ENCODE assay signal across 1 cellular context in the genomic region with DNA sequence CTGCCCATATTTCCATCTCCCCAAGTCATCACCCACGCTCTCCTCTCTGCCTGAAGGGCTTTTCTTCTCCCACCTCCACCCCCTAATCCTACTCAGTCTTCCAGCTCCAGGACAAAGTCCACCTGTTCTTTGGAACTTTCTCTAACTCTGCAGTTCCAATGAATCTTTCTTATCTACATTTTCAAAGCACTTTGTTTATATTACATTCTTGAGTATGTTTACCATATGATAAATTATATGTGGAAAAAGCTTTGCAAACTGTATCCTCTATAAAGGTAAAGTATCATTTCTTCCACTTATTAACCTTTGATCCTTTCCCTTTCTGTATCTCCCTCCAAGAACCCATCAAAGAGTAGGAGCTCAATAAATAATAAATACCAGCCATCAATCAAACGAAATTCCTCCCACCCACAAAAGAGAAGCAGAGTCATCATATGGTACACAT.
TF ChIP-seq lines count a peak whose summit lies in the region.

No MANE protein-coding gene starts in this region.

TF ChIP-seq in HEK293, 187 proteins besides CTCF, POLR2A, EP300 and RAD21 (continued from another document and continues in another):
- TF ChIP-seq, protein P1, sequence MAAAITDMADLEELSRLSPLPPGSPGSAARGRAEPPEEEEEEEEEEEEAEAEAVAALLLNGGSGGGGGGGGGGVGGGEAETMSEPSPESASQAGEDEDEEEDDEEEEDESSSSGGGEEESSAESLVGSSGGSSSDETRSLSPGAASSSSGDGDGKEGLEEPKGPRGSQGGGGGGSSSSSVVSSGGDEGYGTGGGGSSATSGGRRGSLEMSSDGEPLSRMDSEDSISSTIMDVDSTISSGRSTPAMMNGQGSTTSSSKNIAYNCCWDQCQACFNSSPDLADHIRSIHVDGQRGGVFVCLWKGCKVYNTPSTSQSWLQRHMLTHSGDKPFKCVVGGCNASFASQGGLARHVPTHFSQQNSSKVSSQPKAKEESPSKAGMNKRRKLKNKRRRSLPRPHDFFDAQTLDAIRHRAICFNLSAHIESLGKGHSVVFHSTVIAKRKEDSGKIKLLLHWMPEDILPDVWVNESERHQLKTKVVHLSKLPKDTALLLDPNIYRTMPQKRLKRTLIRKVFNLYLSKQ (tag by site-specific recombination; IDR thresholded peaks at IDR 0.05; ENCODE audit: borderline replicate concordance) = no peak
- TF ChIP-seq ZFHX2 (tag by site-specific recombination; conservative IDR thresholded peaks at IDR 0.05) (peak; percentile 99), KLF16 (tag by site-specific recombination; IDR thresholded peaks at IDR 0.05) (peak; percentile 56; the same call in 1 of the 2 replicates), ZNF423 (tag by site-specific recombination; IDR thresholded peaks at IDR 0.05) (peak; percentile 38; the same call in 1 of the 2 replicates), ZFP41 (tag by site-specific recombination; IDR thresholded peaks at IDR 0.05; ENCODE audit: borderline replicate concordance) (no peak), ZNF140 (tag by site-specific recombination; IDR thresholded peaks at IDR 0.05) (no peak), ZNF626 (tag by site-specific recombination; IDR thresholded peaks at IDR 0.05) (no peak), ZNF658 (tag by site-specific recombination; IDR thresholded peaks at IDR 0.05) (no peak), ZNF146 (tag by site-specific recombination; IDR thresholded peaks at IDR 0.05) (0 out of 2 replicates have a peak, but pooled peaks have one; percentile 2), ZNF169 (tag by site-specific recombination; IDR thresholded peaks at IDR 0.05) (no peak), ZNF138 (tag by site-specific recombination; IDR thresholded peaks at IDR 0.05; ENCODE audit: borderline replicate concordance) (no peak), SCRT1 (tag by site-specific recombination; IDR thresholded peaks at IDR 0.05; ENCODE audit: borderline replicate concordance) (peak; percentile 89), ZNF530 (tag by site-specific recombination; IDR thresholded peaks at IDR 0.05; ENCODE audit: low read depth) (no peak), FEZF1 (tag by site-specific recombination; IDR thresholded peaks at IDR 0.05) (peak; percentile 89), ZNF155 (tag by site-specific recombination; IDR thresholded peaks at IDR 0.05) (no peak), ZNF132 (tag by site-specific recombination; IDR thresholded peaks at IDR 0.05; ENCODE audit: borderline replicate concordance) (no peak), ZNF660 (tag by site-specific recombination; IDR thresholded peaks at IDR 0.05) (no peak), YY1 (tag by site-specific recombination; IDR thresholded peaks at IDR 0.05) (no peak), ZNF654 (tag by site-specific recombination; IDR thresholded peaks at IDR 0.05; ENCODE audit: low read depth) (no peak), ZNF544 (tag by site-specific recombination; IDR thresholded peaks at IDR 0.05) (no peak), ZSCAN16 (tag by site-specific recombination; IDR thresholded peaks at IDR 0.05) (peak; percentile 54; the same call in 1 of the 2 replicates), BCL11B (tag by site-specific recombination; IDR thresholded peaks at IDR 0.05; ENCODE audit: low read depth) (no peak), KLF9 (tag by site-specific recombination; IDR thresholded peaks at IDR 0.05; ENCODE audit: low read depth) (no peak), ZNF621 (tag by site-specific recombination; IDR thresholded peaks at IDR 0.05) (no peak), EGR2 (tag by site-specific recombination; IDR thresholded peaks at IDR 0.05; ENCODE audit: low read depth) (peak; percentile 100), ZNF596 (tag by site-specific recombination; IDR thresholded peaks at IDR 0.05) (no peak), ZBTB7A (tag by site-specific recombination; IDR thresholded peaks at IDR 0.05; ENCODE audit: low read depth) (no peak), ZNF335 (tag by site-specific recombination; conservative IDR thresholded peaks at IDR 0.05) (no peak), ZNF514 (tag by site-specific recombination; IDR thresholded peaks at IDR 0.05) (no peak), ZBTB20 (tag by site-specific recombination; IDR thresholded peaks at IDR 0.05) (no peak), SALL2 (tag by site-specific recombination; IDR thresholded peaks at IDR 0.05; ENCODE audit: borderline replicate concordance) (no peak), ZNF623 (tag by site-specific recombination; IDR thresholded peaks at IDR 0.05) (no peak), ZNF394 (tag by site-specific recombination; IDR thresholded peaks at IDR 0.05; ENCODE audit: borderline replicate concordance) (no peak)
- TF ChIP-seq, protein P2, sequence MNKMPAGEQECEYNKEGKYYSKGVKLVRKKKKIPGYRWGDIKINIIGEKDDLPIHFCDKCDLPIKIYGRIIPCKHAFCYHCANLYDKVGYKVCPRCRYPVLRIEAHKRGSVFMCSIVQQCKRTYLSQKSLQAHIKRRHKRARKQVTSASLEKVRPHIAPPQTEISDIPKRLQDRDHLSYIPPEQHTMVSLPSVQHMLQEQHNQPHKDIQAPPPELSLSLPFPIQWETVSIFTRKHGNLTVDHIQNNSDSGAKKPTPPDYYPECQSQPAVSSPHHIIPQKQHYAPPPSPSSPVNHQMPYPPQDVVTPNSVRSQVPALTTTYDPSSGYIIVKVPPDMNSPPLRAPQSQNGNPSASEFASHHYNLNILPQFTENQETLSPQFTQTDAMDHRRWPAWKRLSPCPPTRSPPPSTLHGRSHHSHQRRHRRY (tag by site-specific recombination; IDR thresholded peaks at IDR 0.05) = no peak
- TF ChIP-seq, protein P3, sequence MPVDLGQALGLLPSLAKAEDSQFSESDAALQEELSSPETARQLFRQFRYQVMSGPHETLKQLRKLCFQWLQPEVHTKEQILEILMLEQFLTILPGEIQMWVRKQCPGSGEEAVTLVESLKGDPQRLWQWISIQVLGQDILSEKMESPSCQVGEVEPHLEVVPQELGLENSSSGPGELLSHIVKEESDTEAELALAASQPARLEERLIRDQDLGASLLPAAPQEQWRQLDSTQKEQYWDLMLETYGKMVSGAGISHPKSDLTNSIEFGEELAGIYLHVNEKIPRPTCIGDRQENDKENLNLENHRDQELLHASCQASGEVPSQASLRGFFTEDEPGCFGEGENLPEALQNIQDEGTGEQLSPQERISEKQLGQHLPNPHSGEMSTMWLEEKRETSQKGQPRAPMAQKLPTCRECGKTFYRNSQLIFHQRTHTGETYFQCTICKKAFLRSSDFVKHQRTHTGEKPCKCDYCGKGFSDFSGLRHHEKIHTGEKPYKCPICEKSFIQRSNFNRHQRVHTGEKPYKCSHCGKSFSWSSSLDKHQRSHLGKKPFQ (tag by site-specific recombination; IDR thresholded peaks at IDR 0.05) = peak; percentile 56; the same call in 1 of the 2 replicates
- TF ChIP-seq, protein P4, sequence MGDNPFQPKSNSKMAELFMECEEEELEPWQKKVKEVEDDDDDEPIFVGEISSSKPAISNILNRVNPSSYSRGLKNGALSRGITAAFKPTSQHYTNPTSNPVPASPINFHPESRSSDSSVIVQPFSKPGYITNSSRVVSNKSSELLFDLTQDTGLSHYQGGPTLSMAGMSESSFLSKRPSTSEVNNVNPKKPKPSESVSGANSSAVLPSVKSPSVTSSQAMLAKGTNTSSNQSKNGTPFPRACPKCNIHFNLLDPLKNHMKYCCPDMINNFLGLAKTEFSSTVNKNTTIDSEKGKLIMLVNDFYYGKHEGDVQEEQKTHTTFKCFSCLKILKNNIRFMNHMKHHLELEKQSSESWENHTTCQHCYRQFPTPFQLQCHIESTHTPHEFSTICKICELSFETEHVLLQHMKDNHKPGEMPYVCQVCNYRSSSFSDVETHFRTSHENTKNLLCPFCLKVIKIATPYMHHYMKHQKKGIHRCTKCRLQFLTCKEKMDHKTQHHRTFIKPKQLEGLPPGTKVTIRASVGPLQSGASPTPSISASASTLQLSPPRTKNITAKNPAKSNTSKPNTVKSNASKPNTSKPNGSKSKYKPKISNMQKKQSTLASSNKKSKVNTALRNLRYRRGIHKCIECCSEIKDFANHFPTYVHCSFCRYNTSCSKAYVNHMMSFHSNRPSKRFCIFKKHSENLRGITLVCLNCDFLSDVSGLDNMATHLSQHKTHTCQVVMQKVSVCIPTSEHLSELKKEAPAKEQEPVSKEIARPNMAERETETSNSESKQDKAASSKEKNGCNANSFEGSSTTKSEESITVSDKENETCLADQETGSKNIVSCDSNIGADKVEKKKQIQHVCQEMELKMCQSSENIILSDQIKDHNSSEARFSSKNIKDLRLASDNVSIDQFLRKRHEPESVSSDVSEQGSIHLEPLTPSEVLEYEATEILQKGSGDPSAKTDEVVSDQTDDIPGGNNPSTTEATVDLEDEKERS (tag by site-specific recombination; IDR thresholded peaks at IDR 0.05) = no peak
- TF ChIP-seq, protein P5, sequence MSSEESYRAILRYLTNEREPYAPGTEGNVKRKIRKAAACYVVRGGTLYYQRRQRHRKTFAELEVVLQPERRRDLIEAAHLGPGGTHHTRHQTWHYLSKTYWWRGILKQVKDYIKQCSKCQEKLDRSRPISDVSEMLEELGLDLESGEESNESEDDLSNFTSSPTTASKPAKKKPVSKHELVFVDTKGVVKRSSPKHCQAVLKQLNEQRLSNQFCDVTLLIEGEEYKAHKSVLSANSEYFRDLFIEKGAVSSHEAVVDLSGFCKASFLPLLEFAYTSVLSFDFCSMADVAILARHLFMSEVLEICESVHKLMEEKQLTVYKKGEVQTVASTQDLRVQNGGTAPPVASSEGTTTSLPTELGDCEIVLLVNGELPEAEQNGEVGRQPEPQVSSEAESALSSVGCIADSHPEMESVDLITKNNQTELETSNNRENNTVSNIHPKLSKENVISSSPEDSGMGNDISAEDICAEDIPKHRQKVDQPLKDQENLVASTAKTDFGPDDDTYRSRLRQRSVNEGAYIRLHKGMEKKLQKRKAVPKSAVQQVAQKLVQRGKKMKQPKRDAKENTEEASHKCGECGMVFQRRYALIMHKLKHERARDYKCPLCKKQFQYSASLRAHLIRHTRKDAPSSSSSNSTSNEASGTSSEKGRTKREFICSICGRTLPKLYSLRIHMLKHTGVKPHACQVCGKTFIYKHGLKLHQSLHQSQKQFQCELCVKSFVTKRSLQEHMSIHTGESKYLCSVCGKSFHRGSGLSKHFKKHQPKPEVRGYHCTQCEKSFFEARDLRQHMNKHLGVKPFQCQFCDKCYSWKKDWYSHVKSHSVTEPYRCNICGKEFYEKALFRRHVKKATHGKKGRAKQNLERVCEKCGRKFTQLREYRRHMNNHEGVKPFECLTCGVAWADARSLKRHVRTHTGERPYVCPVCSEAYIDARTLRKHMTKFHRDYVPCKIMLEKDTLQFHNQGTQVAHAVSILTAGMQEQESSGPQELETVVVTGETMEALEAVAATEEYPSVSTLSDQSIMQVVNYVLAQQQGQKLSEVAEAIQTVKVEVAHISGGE (tag by site-specific recombination; conservative IDR thresholded peaks at IDR 0.05; ENCODE audit: low read depth) = no peak
- TF ChIP-seq, protein P6, sequence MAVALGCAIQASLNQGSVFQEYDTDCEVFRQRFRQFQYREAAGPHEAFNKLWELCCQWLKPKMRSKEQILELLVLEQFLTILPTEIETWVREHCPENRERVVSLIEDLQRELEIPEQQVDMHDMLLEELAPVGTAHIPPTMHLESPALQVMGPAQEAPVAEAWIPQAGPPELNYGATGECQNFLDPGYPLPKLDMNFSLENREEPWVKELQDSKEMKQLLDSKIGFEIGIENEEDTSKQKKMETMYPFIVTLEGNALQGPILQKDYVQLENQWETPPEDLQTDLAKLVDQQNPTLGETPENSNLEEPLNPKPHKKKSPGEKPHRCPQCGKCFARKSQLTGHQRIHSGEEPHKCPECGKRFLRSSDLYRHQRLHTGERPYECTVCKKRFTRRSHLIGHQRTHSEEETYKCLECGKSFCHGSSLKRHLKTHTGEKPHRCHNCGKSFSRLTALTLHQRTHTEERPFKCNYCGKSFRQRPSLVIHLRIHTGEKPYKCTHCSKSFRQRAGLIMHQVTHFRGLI (tag by site-specific recombination; IDR thresholded peaks at IDR 0.05) = no peak
- TF ChIP-seq, protein P7, sequence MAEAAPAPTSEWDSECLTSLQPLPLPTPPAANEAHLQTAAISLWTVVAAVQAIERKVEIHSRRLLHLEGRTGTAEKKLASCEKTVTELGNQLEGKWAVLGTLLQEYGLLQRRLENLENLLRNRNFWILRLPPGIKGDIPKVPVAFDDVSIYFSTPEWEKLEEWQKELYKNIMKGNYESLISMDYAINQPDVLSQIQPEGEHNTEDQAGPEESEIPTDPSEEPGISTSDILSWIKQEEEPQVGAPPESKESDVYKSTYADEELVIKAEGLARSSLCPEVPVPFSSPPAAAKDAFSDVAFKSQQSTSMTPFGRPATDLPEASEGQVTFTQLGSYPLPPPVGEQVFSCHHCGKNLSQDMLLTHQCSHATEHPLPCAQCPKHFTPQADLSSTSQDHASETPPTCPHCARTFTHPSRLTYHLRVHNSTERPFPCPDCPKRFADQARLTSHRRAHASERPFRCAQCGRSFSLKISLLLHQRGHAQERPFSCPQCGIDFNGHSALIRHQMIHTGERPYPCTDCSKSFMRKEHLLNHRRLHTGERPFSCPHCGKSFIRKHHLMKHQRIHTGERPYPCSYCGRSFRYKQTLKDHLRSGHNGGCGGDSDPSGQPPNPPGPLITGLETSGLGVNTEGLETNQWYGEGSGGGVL (tag by site-specific recombination; IDR thresholded peaks at IDR 0.05) = peak; percentile 60
- TF ChIP-seq, protein P8, sequence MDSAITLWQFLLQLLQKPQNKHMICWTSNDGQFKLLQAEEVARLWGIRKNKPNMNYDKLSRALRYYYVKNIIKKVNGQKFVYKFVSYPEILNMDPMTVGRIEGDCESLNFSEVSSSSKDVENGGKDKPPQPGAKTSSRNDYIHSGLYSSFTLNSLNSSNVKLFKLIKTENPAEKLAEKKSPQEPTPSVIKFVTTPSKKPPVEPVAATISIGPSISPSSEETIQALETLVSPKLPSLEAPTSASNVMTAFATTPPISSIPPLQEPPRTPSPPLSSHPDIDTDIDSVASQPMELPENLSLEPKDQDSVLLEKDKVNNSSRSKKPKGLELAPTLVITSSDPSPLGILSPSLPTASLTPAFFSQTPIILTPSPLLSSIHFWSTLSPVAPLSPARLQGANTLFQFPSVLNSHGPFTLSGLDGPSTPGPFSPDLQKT (IDR thresholded peaks at IDR 0.05; ENCODE audit: borderline replicate concordance, low read depth, low read length) = no peak
- TF ChIP-seq, protein P9, sequence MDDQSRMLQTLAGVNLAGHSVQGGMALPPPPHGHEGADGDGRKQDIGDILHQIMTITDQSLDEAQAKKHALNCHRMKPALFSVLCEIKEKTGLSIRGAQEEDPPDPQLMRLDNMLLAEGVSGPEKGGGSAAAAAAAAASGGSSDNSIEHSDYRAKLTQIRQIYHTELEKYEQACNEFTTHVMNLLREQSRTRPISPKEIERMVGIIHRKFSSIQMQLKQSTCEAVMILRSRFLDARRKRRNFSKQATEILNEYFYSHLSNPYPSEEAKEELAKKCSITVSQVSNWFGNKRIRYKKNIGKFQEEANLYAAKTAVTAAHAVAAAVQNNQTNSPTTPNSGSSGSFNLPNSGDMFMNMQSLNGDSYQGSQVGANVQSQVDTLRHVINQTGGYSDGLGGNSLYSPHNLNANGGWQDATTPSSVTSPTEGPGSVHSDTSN (CRISPR knock-in tag; IDR thresholded peaks at IDR 0.05) = no peak
- TF ChIP-seq, protein P10, sequence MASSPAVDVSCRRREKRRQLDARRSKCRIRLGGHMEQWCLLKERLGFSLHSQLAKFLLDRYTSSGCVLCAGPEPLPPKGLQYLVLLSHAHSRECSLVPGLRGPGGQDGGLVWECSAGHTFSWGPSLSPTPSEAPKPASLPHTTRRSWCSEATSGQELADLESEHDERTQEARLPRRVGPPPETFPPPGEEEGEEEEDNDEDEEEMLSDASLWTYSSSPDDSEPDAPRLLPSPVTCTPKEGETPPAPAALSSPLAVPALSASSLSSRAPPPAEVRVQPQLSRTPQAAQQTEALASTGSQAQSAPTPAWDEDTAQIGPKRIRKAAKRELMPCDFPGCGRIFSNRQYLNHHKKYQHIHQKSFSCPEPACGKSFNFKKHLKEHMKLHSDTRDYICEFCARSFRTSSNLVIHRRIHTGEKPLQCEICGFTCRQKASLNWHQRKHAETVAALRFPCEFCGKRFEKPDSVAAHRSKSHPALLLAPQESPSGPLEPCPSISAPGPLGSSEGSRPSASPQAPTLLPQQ (tag by site-specific recombination; IDR thresholded peaks at IDR 0.05) = peak; percentile 40; the same call in 1 of the 2 replicates
